Comparison of ENCODE assay signal across 1 cellular context in the genomic region with DNA sequence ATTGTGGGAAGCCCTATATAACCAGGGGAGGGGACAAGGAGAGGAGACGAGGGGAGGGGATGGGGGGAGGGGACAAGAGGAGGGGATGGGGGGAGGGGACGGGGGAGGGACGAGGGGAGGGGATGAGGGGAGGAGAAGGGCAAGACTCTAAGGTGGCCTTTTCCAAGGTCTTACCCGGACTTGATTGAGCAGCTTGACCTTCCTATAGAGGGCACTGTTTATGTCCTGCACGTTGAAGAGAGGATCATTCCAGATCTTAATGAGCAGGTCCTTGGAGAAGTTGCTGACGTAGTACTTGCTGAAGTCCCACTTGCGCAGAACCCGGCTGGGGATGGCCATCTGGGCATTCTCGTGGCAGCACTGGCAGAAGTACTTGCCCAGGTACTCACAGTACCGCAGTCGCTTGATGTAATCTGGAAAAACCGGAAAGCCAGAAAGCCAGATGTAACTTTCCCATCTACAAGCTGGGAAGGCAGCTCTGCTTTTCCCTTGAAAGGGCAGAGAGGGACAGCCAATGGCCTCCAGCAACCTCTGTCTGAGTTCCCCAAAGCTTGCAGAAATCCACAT.
TF ChIP-seq lines count a peak whose summit lies in the region.

No MANE protein-coding gene starts in this region.

TF ChIP-seq in GM23338, 12 proteins besides CTCF, POLR2A, EP300 and RAD21 (continued from another document):
- TF ChIP-seq, protein P1, sequence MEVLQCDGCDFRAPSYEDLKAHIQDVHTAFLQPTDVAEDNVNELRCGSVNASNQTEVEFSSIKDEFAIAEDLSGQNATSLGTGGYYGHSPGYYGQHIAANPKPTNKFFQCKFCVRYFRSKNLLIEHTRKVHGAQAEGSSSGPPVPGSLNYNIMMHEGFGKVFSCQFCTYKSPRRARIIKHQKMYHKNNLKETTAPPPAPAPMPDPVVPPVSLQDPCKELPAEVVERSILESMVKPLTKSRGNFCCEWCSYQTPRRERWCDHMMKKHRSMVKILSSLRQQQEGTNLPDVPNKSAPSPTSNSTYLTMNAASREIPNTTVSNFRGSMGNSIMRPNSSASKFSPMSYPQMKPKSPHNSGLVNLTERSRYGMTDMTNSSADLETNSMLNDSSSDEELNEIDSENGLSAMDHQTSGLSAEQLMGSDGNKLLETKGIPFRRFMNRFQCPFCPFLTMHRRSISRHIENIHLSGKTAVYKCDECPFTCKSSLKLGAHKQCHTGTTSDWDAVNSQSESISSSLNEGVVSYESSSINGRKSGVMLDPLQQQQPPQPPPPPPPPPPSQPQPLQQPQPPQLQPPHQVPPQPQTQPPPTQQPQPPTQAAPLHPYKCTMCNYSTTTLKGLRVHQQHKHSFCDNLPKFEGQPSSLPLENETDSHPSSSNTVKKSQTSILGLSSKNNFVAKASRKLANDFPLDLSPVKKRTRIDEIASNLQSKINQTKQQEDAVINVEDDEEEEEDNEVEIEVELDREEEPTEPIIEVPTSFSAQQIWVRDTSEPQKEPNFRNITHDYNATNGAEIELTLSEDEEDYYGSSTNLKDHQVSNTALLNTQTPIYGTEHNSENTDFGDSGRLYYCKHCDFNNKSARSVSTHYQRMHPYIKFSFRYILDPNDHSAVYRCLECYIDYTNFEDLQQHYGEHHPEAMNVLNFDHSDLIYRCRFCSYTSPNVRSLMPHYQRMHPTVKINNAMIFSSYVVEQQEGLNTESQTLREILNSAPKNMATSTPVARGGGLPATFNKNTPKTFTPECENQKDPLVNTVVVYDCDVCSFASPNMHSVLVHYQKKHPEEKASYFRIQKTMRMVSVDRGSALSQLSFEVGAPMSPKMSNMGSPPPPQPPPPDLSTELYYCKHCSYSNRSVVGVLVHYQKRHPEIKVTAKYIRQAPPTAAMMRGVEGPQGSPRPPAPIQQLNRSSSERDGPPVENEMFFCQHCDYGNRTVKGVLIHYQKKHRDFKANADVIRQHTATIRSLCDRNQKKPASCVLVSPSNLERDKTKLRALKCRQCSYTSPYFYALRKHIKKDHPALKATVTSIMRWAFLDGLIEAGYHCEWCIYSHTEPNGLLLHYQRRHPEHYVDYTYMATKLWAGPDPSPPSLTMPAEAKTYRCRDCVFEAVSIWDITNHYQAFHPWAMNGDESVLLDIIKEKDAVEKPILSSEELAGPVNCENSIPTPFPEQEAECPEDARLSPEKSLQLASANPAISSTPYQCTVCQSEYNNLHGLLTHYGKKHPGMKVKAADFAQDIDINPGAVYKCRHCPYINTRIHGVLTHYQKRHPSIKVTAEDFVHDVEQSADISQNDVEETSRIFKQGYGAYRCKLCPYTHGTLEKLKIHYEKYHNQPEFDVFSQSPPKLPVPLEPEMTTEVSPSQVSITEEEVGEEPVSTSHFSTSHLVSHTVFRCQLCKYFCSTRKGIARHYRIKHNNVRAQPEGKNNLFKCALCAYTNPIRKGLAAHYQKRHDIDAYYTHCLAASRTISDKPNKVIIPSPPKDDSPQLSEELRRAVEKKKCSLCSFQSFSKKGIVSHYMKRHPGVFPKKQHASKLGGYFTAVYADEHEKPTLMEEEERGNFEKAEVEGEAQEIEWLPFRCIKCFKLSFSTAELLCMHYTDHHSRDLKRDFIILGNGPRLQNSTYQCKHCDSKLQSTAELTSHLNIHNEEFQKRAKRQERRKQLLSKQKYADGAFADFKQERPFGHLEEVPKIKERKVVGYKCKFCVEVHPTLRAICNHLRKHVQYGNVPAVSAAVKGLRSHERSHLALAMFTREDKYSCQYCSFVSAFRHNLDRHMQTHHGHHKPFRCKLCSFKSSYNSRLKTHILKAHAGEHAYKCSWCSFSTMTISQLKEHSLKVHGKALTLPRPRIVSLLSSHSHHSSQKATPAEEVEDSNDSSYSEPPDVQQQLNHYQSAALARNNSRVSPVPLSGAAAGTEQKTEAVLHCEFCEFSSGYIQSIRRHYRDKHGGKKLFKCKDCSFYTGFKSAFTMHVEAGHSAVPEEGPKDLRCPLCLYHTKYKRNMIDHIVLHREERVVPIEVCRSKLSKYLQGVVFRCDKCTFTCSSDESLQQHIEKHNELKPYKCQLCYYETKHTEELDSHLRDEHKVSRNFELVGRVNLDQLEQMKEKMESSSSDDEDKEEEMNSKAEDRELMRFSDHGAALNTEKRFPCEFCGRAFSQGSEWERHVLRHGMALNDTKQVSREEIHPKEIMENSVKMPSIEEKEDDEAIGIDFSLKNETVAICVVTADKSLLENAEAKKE (CRISPR knock-in tag; IDR thresholded peaks at IDR 0.05), result no peak
- TF ChIP-seq, protein P2, sequence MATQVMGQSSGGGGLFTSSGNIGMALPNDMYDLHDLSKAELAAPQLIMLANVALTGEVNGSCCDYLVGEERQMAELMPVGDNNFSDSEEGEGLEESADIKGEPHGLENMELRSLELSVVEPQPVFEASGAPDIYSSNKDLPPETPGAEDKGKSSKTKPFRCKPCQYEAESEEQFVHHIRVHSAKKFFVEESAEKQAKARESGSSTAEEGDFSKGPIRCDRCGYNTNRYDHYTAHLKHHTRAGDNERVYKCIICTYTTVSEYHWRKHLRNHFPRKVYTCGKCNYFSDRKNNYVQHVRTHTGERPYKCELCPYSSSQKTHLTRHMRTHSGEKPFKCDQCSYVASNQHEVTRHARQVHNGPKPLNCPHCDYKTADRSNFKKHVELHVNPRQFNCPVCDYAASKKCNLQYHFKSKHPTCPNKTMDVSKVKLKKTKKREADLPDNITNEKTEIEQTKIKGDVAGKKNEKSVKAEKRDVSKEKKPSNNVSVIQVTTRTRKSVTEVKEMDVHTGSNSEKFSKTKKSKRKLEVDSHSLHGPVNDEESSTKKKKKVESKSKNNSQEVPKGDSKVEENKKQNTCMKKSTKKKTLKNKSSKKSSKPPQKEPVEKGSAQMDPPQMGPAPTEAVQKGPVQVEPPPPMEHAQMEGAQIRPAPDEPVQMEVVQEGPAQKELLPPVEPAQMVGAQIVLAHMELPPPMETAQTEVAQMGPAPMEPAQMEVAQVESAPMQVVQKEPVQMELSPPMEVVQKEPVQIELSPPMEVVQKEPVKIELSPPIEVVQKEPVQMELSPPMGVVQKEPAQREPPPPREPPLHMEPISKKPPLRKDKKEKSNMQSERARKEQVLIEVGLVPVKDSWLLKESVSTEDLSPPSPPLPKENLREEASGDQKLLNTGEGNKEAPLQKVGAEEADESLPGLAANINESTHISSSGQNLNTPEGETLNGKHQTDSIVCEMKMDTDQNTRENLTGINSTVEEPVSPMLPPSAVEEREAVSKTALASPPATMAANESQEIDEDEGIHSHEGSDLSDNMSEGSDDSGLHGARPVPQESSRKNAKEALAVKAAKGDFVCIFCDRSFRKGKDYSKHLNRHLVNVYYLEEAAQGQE (IDR thresholded peaks at IDR 0.05; ENCODE audit: unreplicated experiment), result no peak
- TF ChIP-seq, protein P3, sequence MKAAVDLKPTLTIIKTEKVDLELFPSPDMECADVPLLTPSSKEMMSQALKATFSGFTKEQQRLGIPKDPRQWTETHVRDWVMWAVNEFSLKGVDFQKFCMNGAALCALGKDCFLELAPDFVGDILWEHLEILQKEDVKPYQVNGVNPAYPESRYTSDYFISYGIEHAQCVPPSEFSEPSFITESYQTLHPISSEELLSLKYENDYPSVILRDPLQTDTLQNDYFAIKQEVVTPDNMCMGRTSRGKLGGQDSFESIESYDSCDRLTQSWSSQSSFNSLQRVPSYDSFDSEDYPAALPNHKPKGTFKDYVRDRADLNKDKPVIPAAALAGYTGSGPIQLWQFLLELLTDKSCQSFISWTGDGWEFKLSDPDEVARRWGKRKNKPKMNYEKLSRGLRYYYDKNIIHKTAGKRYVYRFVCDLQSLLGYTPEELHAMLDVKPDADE (IDR thresholded peaks at IDR 0.05), result no peak
- TF ChIP-seq NANOG (IDR thresholded peaks at IDR 0.05; ENCODE audit: borderline replicate concordance), result no peak
